In the genomic region with DNA sequence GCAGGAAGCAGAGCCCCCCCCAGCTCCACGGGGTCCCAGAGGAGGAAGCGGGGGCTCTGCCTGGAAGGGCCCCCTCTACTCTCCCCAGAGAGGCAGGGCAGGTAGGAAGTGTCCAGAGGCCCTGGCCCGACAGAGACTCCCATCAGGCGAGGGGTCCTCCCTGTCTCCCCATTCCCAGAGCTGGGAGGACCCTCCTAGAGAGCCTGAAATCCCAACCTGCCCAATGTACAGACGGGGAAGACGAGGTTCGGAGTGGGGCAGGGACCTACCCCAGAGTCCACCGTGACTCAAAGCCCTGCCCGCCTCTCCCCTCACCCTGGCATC, we compare ENCODE assay signal across 9 cellular contexts. TPM values are rescaled to one million over a fixed set of nuclear protein-coding genes. Genes with fewer than 3 reads are reported as not detected.
DNase-seq lines count a peak whose midpoint lies in the region; ATAC-seq and TF ChIP-seq lines count a peak whose summit lies in the region.
"Had no signal": no experiment of that assay in that cellular context is flagged by ENCODE, and none has a peak within 500 bp of the region (broad histone marks: within the 10 kb centered on the region; RNA-seq: fewer than 3 reads in every experiment).

No MANE protein-coding gene starts in this region.

- peaks cover 30% of the 10 kb centered on the region for H3K4me1 ChIP-seq in CD4-positive, CD25-positive, alpha-beta regulatory T cell (ENCODE audit: control insufficient read depth, insufficient read depth, low read length, poor library complexity, severe bottlenecking)
- H3K4me1 ChIP-seq in PC-9 (replicated peaks; ENCODE audit: insufficient read depth) = no peaks in the 10 kb centered on the region
- H3K4me1 ChIP-seq in left ventricle myocardium inferior = peaks cover 19% of the 10 kb centered on the region
- H3K4me1 ChIP-seq in parathyroid adenoma = peaks cover 3% of the 10 kb centered on the region

- ATAC-seq in CD4-positive, CD25-positive, alpha-beta regulatory T cell (ENCODE audit: low read depth in 2 of 2) = no peak
- ATAC-seq in GM19023 (IDR thresholded peaks at IDR 0.05; ENCODE audit: unreplicated experiment) (no peak), HG02884 (IDR thresholded peaks at IDR 0.05; ENCODE audit: unreplicated experiment) (no peak), GM19467 (IDR thresholded peaks at IDR 0.05; ENCODE audit: unreplicated experiment) (no peak)

- H3K9me2 ChIP-seq in PC-9 (ENCODE audit: insufficient read depth) = no peaks in the 10 kb centered on the region

- H3K27me3 Mint-ChIP-seq in CD4-positive, CD25-positive, alpha-beta regulatory T cell = peaks cover 16% of the 10 kb centered on the region

- TF ChIP-seq CTCF in PC-9 (conservative IDR thresholded peaks at IDR 0.05) (no peak), left ventricle myocardium inferior (IDR thresholded peaks at IDR 0.05; ENCODE audit: borderline replicate concordance) (no peak), parathyroid adenoma (IDR thresholded peaks at IDR 0.05) (no peak)

- CTCF ChIA-PET in PC-9 (lab: Charles Lee) = no interaction called here

- no peaks in the 10 kb centered on the region for H3K9me3 ChIP-seq in CD4-positive, CD25-positive, alpha-beta regulatory T cell (ENCODE audit: control insufficient read depth in 2 of 2, low read length in 2 of 2)
- H3K9me3 ChIP-seq in PC-9 (ENCODE audit: insufficient read depth, low read depth) (no peaks in the 10 kb centered on the region), left ventricle myocardium inferior (replicated peaks) (no peaks in the 10 kb centered on the region), parathyroid adenoma (ENCODE audit: control insufficient read depth, low read length) (no peaks in the 10 kb centered on the region), MG63 (no peaks in the 10 kb centered on the region)

- H3K27me3 ChIP-seq in CD4-positive, CD25-positive, alpha-beta regulatory T cell (ENCODE audit: control insufficient read depth, insufficient read depth, low read length) = peaks cover 5% of the 10 kb centered on the region
- H3K27me3 ChIP-seq in PC-9 (ENCODE audit: insufficient read depth, low read depth) = no peaks in the 10 kb centered on the region
- no peaks in the 10 kb centered on the region for H3K27me3 ChIP-seq in left ventricle myocardium inferior (ENCODE audit: low read depth)
- H3K27me3 ChIP-seq in parathyroid adenoma (ENCODE audit: control insufficient read depth, insufficient read depth, low read length) = no peaks in the 10 kb centered on the region
- no peaks in the 10 kb centered on the region for H3K27me3 ChIP-seq in MG63

- no peak overlapping the region for H2AFZ ChIP-seq in PC-9
- H2AFZ ChIP-seq in parathyroid adenoma = peak overlapping the region; percentile 85

- peaks cover 0 to 48% (median 9%) of the 10 kb centered on the region in 4 donors for H3K4me1 Mint-ChIP-seq in CD4-positive, CD25-positive, alpha-beta regulatory T cell

- peak overlapping the region; percentile 69 to 94 (median 84) for H3K4me3 Mint-ChIP-seq in CD4-positive, CD25-positive, alpha-beta regulatory T cell

- no peak overlapping the region for H3K27ac ChIP-seq in CD4-positive, CD25-positive, alpha-beta regulatory T cell (ENCODE audit: insufficient read depth, low read length, poor library complexity, severe bottlenecking)
- H3K27ac ChIP-seq in PC-9 = no peak overlapping the region
- H3K27ac ChIP-seq in left ventricle myocardium inferior (replicated peaks) = peak overlapping the region; percentile 72
- no peak overlapping the region for H3K27ac ChIP-seq in parathyroid adenoma

- H3K27ac Mint-ChIP-seq in CD4-positive, CD25-positive, alpha-beta regulatory T cell = peak overlapping the region; percentile 20 to 65 (median 26)

- POLR2A ChIA-PET in PC-9 (lab: Charles Lee; ENCODE audit: unreplicated experiment) = no interaction called here

- peaks cover 0 to 4% (median 0%) of the 10 kb centered on the region in 7 donors for H3K9me3 Mint-ChIP-seq in CD4-positive, CD25-positive, alpha-beta regulatory T cell

- intact Hi-C loops in PC-9 (cut with micrococcal nuclease; ENCODE audit: unreplicated experiment) (no loop called here), left ventricle myocardium inferior (cut with micrococcal nuclease) (no loop called here)

- H3K4me2 ChIP-seq in PC-9 (peak overlapping the region; percentile 84), parathyroid adenoma (ENCODE audit: low read length) (peak overlapping the region; percentile 95)

- no peaks in the 10 kb centered on the region for H4K20me1 ChIP-seq in PC-9 (ENCODE audit: insufficient read depth)

- DNase-seq in CD4-positive, CD25-positive, alpha-beta regulatory T cell = no peak
- no peak for DNase-seq in PC-9
- no peak for DNase-seq in left ventricle myocardium inferior
- DNase-seq in MG63 = no peak
- DNase-seq: MV-4-11 had no signal

- H3K4me3 ChIP-seq in CD4-positive, CD25-positive, alpha-beta regulatory T cell (ENCODE audit: low read depth, low read length) = no peak overlapping the region
- H3K4me3 ChIP-seq in PC-9 (no peak overlapping the region), left ventricle myocardium inferior (peak overlapping the region; percentile 81), parathyroid adenoma (ENCODE audit: low read depth, low read length) (peak overlapping the region; percentile 87), MG63 (no peak overlapping the region)

- H3K9ac ChIP-seq in parathyroid adenoma = no peak overlapping the region

- H3K36me3 ChIP-seq in CD4-positive, CD25-positive, alpha-beta regulatory T cell (ENCODE audit: control insufficient read depth, insufficient read depth, low read length) = no peaks in the 10 kb centered on the region
- H3K36me3 ChIP-seq in PC-9 (ENCODE audit: low read depth) = no peaks in the 10 kb centered on the region
- no peaks in the 10 kb centered on the region for H3K36me3 ChIP-seq in left ventricle myocardium inferior
- H3K36me3 ChIP-seq in parathyroid adenoma (ENCODE audit: control insufficient read depth, insufficient read depth, low read length) = no peaks in the 10 kb centered on the region
- no peaks in the 10 kb centered on the region for H3K36me3 ChIP-seq in MG63

- no peaks in the 10 kb centered on the region for H3K36me3 Mint-ChIP-seq in CD4-positive, CD25-positive, alpha-beta regulatory T cell

- H3K79me2 ChIP-seq in PC-9 (ENCODE audit: low read depth) (no peaks in the 10 kb centered on the region), parathyroid adenoma (no peaks in the 10 kb centered on the region)

- BruUV-seq in PC-9 (replicated peaks; lab: Mats Ljungman, UMichigan) = no TSS peak

- H3F3A ChIP-seq in PC-9 (ENCODE audit: insufficient read depth, low read depth) = no peaks in the 10 kb centered on the region

RNA-seq across cellular contexts. Expression of gene TLE2, which starts 1.1 kb away (rescaled TPM):
- 9.3 TPM for total RNA-seq in CD4-positive, CD25-positive, alpha-beta regulatory T cell
- 1 to 10 TPM; 3.1 to 4.5 (median 3.9) TPM for polyA plus RNA-seq in CD4-positive, CD25-positive, alpha-beta regulatory T cell
- total RNA-seq in PC-9 (2021) (13.7 and 21.8 TPM in 2 replicates), left ventricle myocardium inferior (53.2 TPM)
- total RNA-seq in MG63 (2014; rRNA removed; shearing (Covaris generic); ENCODE audit: low replicate concordance) = 1.5 and 4.1 TPM in 2 replicates

RNA-seq across cellular contexts. Expression of gene TLE5, which starts 34.4 kb away (rescaled TPM):
- total RNA-seq in CD4-positive, CD25-positive, alpha-beta regulatory T cell = 1,009 TPM
- polyA plus RNA-seq in CD4-positive, CD25-positive, alpha-beta regulatory T cell = 100 to 1,000 TPM; 608 to 773 (median 661) TPM
- total RNA-seq in PC-9 (2021) (210 and 217 TPM in 2 replicates), left ventricle myocardium inferior (799 TPM)
- 165 and 217 TPM in 2 replicates for total RNA-seq in MG63 (2014; rRNA removed; shearing (Covaris generic); ENCODE audit: low replicate concordance)

RNA-seq across cellular contexts. Expression of gene TLE6, which starts 50.6 kb away (rescaled TPM):
- not detected for total RNA-seq in CD4-positive, CD25-positive, alpha-beta regulatory T cell
- polyA plus RNA-seq in CD4-positive, CD25-positive, alpha-beta regulatory T cell = not detected
- total RNA-seq in PC-9 (2021) = 0.90 and 1.1 TPM in 2 replicates
- 1.3 TPM for total RNA-seq in left ventricle myocardium inferior
- not detected in 2 replicates for total RNA-seq in MG63 (2014; rRNA removed; shearing (Covaris generic); ENCODE audit: low replicate concordance)

Comparison
In these comparisons a context has a peak if more than half of its experiments do, and no peak if none do; other contexts are left out.
1. H3K4me3 ChIP-seq: peak in left ventricle myocardium inferior (single experiment) and parathyroid adenoma (single experiment); none in CD4-positive, CD25-positive, alpha-beta regulatory T cell (single experiment), PC-9 (single experiment) and MG63 (single experiment).